15 cellular contexts compared by ENCODE assay signal in genomic region chr12:67320614-67321305, GRCh38. TPM values are rescaled to one million over a fixed set of nuclear protein-coding genes. Genes with fewer than 3 reads are reported as not detected.
DNase-seq lines count a peak whose midpoint lies in the region; ATAC-seq and TF ChIP-seq lines count a peak whose summit lies in the region.
"Had no signal": no experiment of that assay in that cellular context is flagged by ENCODE, and none has a peak within 500 bp of the region (broad histone marks: within the 10 kb centered on the region; RNA-seq: fewer than 3 reads in every experiment).

No MANE protein-coding gene starts in this region.

- ATAC-seq in activated T-cell treated with anti-CD3 and anti-CD28 coated beads, Interleukin-2, amount 50 U/mL, for 72 hours (replicated peaks in 1 of 2), result peak; percentile 26 to 45
- ATAC-seq in PC-3, result no peak
- ATAC-seq in GM18861 (IDR thresholded peaks at IDR 0.05; ENCODE audit: unreplicated experiment), result no peak

- intact Hi-C loops in PC-3 (cut with micrococcal nuclease), result no loop called here

- peaks cover 3 to 9% of the 10 kb centered on the region in 2 donors for H3K9me3 Mint-ChIP-seq in activated T-cell treated with anti-CD3 and anti-CD28 coated beads, Interleukin-2, amount 50 U/mL, for 72 hours

- no peaks in the 10 kb centered on the region for H3K4me1 ChIP-seq in OCI-LY1 (ENCODE audit: insufficient read depth, low read length, severe bottlenecking)
- no peaks in the 10 kb centered on the region for H3K4me1 ChIP-seq in PC-3 (ENCODE audit: insufficient read depth, low read length)
- H3K4me1 ChIP-seq: uterus had no signal

- peaks cover 5% of the 10 kb centered on the region for H3K4me1 Mint-ChIP-seq in activated T-cell treated with anti-CD3 and anti-CD28 coated beads, Interleukin-2, amount 50 U/mL, for 72 hours (ENCODE audit: low read depth)

- H3K9me3 ChIP-seq in OCI-LY1 (ENCODE audit: low read length) (no peaks in the 10 kb centered on the region), PC-3 (ENCODE audit: low read length) (no peaks in the 10 kb centered on the region)
- H3K9me3 ChIP-seq: gastrocnemius medialis, neutrophil, uterus had no signal

- POLR2A ChIA-PET in PC-3 (lab: Charles Lee; ENCODE audit: unreplicated experiment), result no interaction called here

- H3K4me2 ChIP-seq in OCI-LY1 (ENCODE audit: low read length) (no peak overlapping the region), PC-3 (ENCODE audit: low read length) (no peak overlapping the region)

- no peak overlapping the region for H3K4me3 Mint-ChIP-seq in activated T-cell treated with anti-CD3 and anti-CD28 coated beads, Interleukin-2, amount 50 U/mL, for 72 hours

- H3F3A ChIP-seq in OCI-LY1 (ENCODE audit: insufficient read depth, low read length), result no peaks in the 10 kb centered on the region
- H3F3A ChIP-seq in PC-3 (ENCODE audit: low read length, unreplicated experiment), result no peaks in the 10 kb centered on the region

- CTCF ChIA-PET in PC-3 (lab: Charles Lee), result no interaction called here

- H3K36me3 ChIP-seq in OCI-LY1 (ENCODE audit: insufficient read depth, low read length) (peaks cover 61% of the 10 kb centered on the region), PC-3 (ENCODE audit: low read depth, low read length) (peaks cover 8% of the 10 kb centered on the region)
- H3K36me3 ChIP-seq: neutrophil, uterus had no signal

- no peaks in the 10 kb centered on the region for H3K27me3 Mint-ChIP-seq in activated T-cell treated with anti-CD3 and anti-CD28 coated beads, Interleukin-2, amount 50 U/mL, for 72 hours (ENCODE audit: low read depth)

- H3K79me2 ChIP-seq in OCI-LY1 (ENCODE audit: insufficient read depth, low read length) (no peaks in the 10 kb centered on the region), PC-3 (ENCODE audit: low read length) (no peaks in the 10 kb centered on the region)

- no peak for DNase-seq in activated T-cell treated with anti-CD3 and anti-CD28 coated beads, Interleukin-2, amount 50 U/mL, for 72 hours
- DNase-seq in activated T-cell treated with anti-CD3 and anti-CD28 coated beads for 4 hours (no peak), epithelial cell of proximal tubule (ENCODE audit: low read depth) (peak; percentile 57), retinal pigment epithelial cell (ENCODE audit: low read depth) (peak; percentile 5), PC-3 (no peak)
- no peak for DNase-seq in stimulated activated CD4-positive, alpha-beta T cell treated with anti-CD3 and anti-CD28 coated beads, Interleukin-2, amount 100 ng/mL, for 48 hours
- DNase-seq: dorsolateral prefrontal cortex; gastrocnemius medialis; islet precursor cell; NCI-H2171 treated with DMSO at 0.1 percent for 48 hours; stimulated activated CD4-positive, alpha-beta T cell treated with anti-CD3 and anti-CD28 coated beads, Interleukin-12 subunit alpha, Interleukin-12 subunit beta, amount 100 ng/mL, for 4 hours; uterus had no signal

- no peak overlapping the region for H3K9ac ChIP-seq in OCI-LY1 (ENCODE audit: low read length)
- no peak overlapping the region for H3K9ac ChIP-seq in PC-3 (ENCODE audit: low read length)

- H2AFZ ChIP-seq in OCI-LY1 (ENCODE audit: low read length) (no peak overlapping the region), PC-3 (ENCODE audit: low read length) (no peak overlapping the region)

- H3K4me3 ChIP-seq in OCI-LY1 (ENCODE audit: low read depth, low read length, poor library complexity, severe bottlenecking) (no peak overlapping the region), epithelial cell of proximal tubule (ENCODE audit: low read depth, low read length) (no peak overlapping the region), retinal pigment epithelial cell (ENCODE audit: low read length) (no peak overlapping the region), PC-3 (ENCODE audit: low read length) (no peak overlapping the region)
- H3K4me3 ChIP-seq: dorsolateral prefrontal cortex, gastrocnemius medialis, uterus had no signal

- BruUV-seq in PC-3 (replicated peaks; lab: Mats Ljungman, UMichigan), result no TSS peak

- H3K27me3 ChIP-seq in OCI-LY1 (ENCODE audit: insufficient read depth, low read length), result no peaks in the 10 kb centered on the region
- H3K27me3 ChIP-seq in PC-3 (ENCODE audit: low read length), result no peaks in the 10 kb centered on the region
- H3K27me3 ChIP-seq: dorsolateral prefrontal cortex, gastrocnemius medialis, neutrophil, uterus had no signal

- no peak for TF ChIP-seq CTCF in OCI-LY1 (IDR thresholded peaks at IDR 0.05; ENCODE audit: low read length)
- no peak for TF ChIP-seq CTCF in epithelial cell of proximal tubule (conservative IDR thresholded peaks at IDR 0.05; ENCODE audit: low read depth, low read length)
- TF ChIP-seq CTCF in retinal pigment epithelial cell (conservative IDR thresholded peaks at IDR 0.05; ENCODE audit: low read depth, low read length), result no peak
- TF ChIP-seq CTCF in PC-3 (conservative IDR thresholded peaks at IDR 0.05; ENCODE audit: low read depth, low read length), result no peak

- H3K27ac ChIP-seq in OCI-LY1 (ENCODE audit: low read depth, low read length, poor library complexity, severe bottlenecking) (peak overlapping the region; percentile 42), PC-3 (ENCODE audit: low read length) (no peak overlapping the region)
- H3K27ac ChIP-seq: dorsolateral prefrontal cortex, gastrocnemius medialis, neutrophil, uterus had no signal

- H4K20me1 ChIP-seq in OCI-LY1 (ENCODE audit: insufficient read depth, low read length), result no peaks in the 10 kb centered on the region
- no peaks in the 10 kb centered on the region for H4K20me1 ChIP-seq in PC-3 (ENCODE audit: low read length)

- H3K9me2 ChIP-seq in OCI-LY1 (ENCODE audit: low read depth, low read length) (no peaks in the 10 kb centered on the region), PC-3 (replicated peaks; ENCODE audit: low read length) (no peaks in the 10 kb centered on the region; the same call in 1 of the 2 replicates)

- peaks cover 15 to 22% of the 10 kb centered on the region in 2 donors for H3K36me3 Mint-ChIP-seq in activated T-cell treated with anti-CD3 and anti-CD28 coated beads, Interleukin-2, amount 50 U/mL, for 72 hours (ENCODE audit: insufficient read depth in 2 of 2)

- H3K27ac Mint-ChIP-seq in activated T-cell treated with anti-CD3 and anti-CD28 coated beads, Interleukin-2, amount 50 U/mL, for 72 hours, result peak overlapping the region; percentile 16

RNA-seq across cellular contexts. Expression of gene CAND1, which starts 51.6 kb away (rescaled TPM):
- 100 to 1,000 TPM; 134 to 141 TPM for total RNA-seq in activated T-cell treated with anti-CD3 and anti-CD28 coated beads, Interleukin-2, amount 50 U/mL, for 72 hours
- total RNA-seq in epithelial cell of proximal tubule (60.5 and 63.5 TPM in 2 replicates), PC-3 (2014; rRNA removed) (124 and 129 TPM in 2 replicates)

Comparison
In these comparisons a context has a peak if more than half of its experiments do, and no peak if none do; other contexts are left out.
1. ATAC-seq: peak in activated T-cell treated with anti-CD3 and anti-CD28 coated beads, Interleukin-2, amount 50 U/mL, for 72 hours (2 of 2); none in PC-3 (single experiment) and GM18861 (single experiment).
2. DNase-seq: peak in epithelial cell of proximal tubule (single experiment) and retinal pigment epithelial cell (single experiment); none in activated T-cell treated with anti-CD3 and anti-CD28 coated beads, Interleukin-2, amount 50 U/mL, for 72 hours (0 of 2), activated T-cell treated with anti-CD3 and anti-CD28 coated beads for 4 hours (single experiment), PC-3 (single experiment) and stimulated activated CD4-positive, alpha-beta T cell treated with anti-CD3 and anti-CD28 coated beads, Interleukin-2, amount 100 ng/mL, for 48 hours (0 of 2).